Comparison of ENCODE assay signal across 32 cellular contexts in the genomic region with DNA sequence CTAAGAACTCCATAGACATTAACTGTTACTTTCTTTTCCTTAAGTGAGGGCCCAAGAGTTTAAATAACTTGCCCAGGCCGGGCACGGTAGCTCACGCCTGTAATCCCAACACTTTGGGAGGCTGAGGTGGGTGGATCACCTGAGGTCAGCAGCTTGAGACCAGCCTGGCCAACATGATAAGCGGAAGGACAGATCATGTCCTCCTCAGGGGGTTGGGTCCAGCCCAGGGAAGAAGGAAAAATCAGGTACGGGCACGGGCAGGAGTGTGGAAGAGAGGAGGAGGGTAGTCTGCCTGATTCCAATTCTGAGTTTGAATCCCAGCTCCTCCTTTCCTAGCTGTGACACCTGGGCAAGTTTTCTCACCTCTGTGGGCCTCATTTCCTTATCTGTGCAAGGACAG.
"Had no signal": no experiment of that assay in that cellular context is flagged by ENCODE, and none has a peak within 500 bp of the region (broad histone marks: within the 10 kb centered on the region; RNA-seq: fewer than 3 reads in every experiment).

No MANE protein-coding gene starts in this region.

- H3K36me3 ChIP-seq: heart right ventricle, left lung, neural progenitor cell, right lobe of liver, thoracic aorta, upper lobe of left lung, uterus had no signal

- ATAC-seq: esophagus mucosa; heart right ventricle; left lung; mucosa of descending colon; natural killer cell treated with Interleukin-12 subunit alpha and Interleukin-12 subunit beta and Interleukin-15 and Interleukin-18, amount 100 ng/mL, for 72 hours; right lobe of liver had no signal

- H3K9me3 ChIP-seq: heart right ventricle, left lung, mucosa of descending colon, right lobe of liver, thoracic aorta, tibial nerve, upper lobe of left lung, uterus had no signal

- H3K27ac Mint-ChIP-seq: mesothelial cell of epicardium; naive B cell; natural killer cell treated with Interleukin-12 subunit alpha and Interleukin-12 subunit beta and Interleukin-15 and Interleukin-18, amount 100 ng/mL, for 72 hours; neural progenitor cell; progenitor cell of endocrine pancreas had no signal

- H3K9me3 Mint-ChIP-seq: mesothelial cell of epicardium; natural killer cell treated with Interleukin-12 subunit alpha and Interleukin-12 subunit beta and Interleukin-15 and Interleukin-18, amount 100 ng/mL, for 72 hours; neural progenitor cell had no signal

- H3K27ac ChIP-seq: coronary artery, epithelial cell of prostate, neural progenitor cell, parathyroid adenoma, right lobe of liver, thoracic aorta, tibial nerve had no signal

- H3K4me3 ChIP-seq: coronary artery, heart right ventricle, left lung, mucosa of descending colon, neural progenitor cell, right lobe of liver, thoracic aorta, tibial nerve, upper lobe of left lung, uterus had no signal

- H3K36me3 Mint-ChIP-seq: mesothelial cell of epicardium; natural killer cell treated with Interleukin-12 subunit alpha and Interleukin-12 subunit beta and Interleukin-15 and Interleukin-18, amount 100 ng/mL, for 72 hours had no signal

- H3K4me3 Mint-ChIP-seq: mesothelial cell of epicardium; naive B cell; natural killer cell treated with Interleukin-12 subunit alpha and Interleukin-12 subunit beta and Interleukin-15 and Interleukin-18, amount 100 ng/mL, for 72 hours; neural progenitor cell had no signal

- H3K27me3 ChIP-seq: heart right ventricle, neural progenitor cell, right lobe of liver, tibial nerve, upper lobe of left lung, uterus had no signal

- DNase-seq: dermis blood vessel endothelial cell; effector CD4-positive, alpha-beta T cell; foreskin fibroblast; glutamatergic neuron; heart right ventricle; hippocampal formation; islet precursor cell; kidney glomerular epithelial cell; left lung; mesenchymal stem cell; mucosa of descending colon; naive B cell; right lobe of liver; small intestine; stimulated activated CD4-positive, alpha-beta T cell treated with anti-CD3 and anti-CD28 coated beads, Interleukin-12 subunit alpha, Interleukin-12 subunit beta, amount 100 ng/mL, for 4 hours; stimulated activated CD4-positive, alpha-beta T cell treated with anti-CD3 and anti-CD28 coated beads, Interleukin-1b, Interleukin-23, amount 100 ng/mL, for 48 hours; stimulated activated CD4-positive, alpha-beta T cell treated with anti-CD3 and anti-CD28 coated beads, Interleukin-4, amount 100 ng/mL, for 1 hour; stimulated activated CD8-positive, alpha-beta memory T cell treated with anti-CD3 and anti-CD28 coated beads, Interleukin-4, amount 100 ng/mL, for 48 hours; stimulated activated naive CD4-positive, alpha-beta T cell treated with Interleukin-2 at 50 U/mL for 16 hours; substantia nigra; upper lobe of left lung; uterus had no signal

- H3K4me1 ChIP-seq: right lobe of liver, uterus had no signal
